In genomic region chr16:47460755-47461597, GRCh38 we compare ENCODE assay signal across 8 cellular contexts. TPM values are rescaled to one million over a fixed set of nuclear protein-coding genes. Genes with fewer than 3 reads are reported as not detected.
DNase-seq lines count a peak whose midpoint lies in the region; ATAC-seq and TF ChIP-seq lines count a peak whose summit lies in the region.

TSS of gene ITFG1 (minus strand) at chr16:47461063. CDS start at chr16:47461045, 18 bp downstream.
TSS of gene PHKB (plus strand) at chr16:47461331. CDS start at chr16:47461351, 20 bp downstream.

- peak within 1 kb of the TSS; percentile 72 to 91 (median 79) for H3K4me3 ChIP-seq in upper lobe of left lung

- ATAC-seq in HG02759 (IDR thresholded peaks at IDR 0.05; ENCODE audit: unreplicated experiment) (peak; percentile 78), left cardiac atrium (peak; percentile 96 to 97), upper lobe of left lung (ENCODE audit: low FRiP score in 2 of 2) (peak; percentile 97 to 98)

- no peaks in the 10 kb centered on the region for H3K9me3 Mint-ChIP-seq in T-helper 1 cell treated with Interleukin-12 subunit alpha and Interleukin-12 subunit beta and Interleukin-4 antibody, amounts not matched to agents 30 μg/mL and 1 μg/mL, for 36 hours

- 1 to 2% methylated on average over 11 to 60 of the region's 82 CpGs for WGBS in upper lobe of left lung, 2 donors

- peak in 1 of 4 donors; percentile 36 for TF ChIP-seq EP300 in upper lobe of left lung (IDR thresholded peaks at IDR 0.05)

- H3K36me3 ChIP-seq in upper lobe of left lung: peaks cover 0 to 15% (median 0%) of the 10 kb centered on the region in 4 donors

- H3K27ac ChIP-seq in upper lobe of left lung: peak within 1 kb of the TSS; percentile 89 to 100 (median 98)

- TF ChIP-seq CTCF in GM13976 (IDR thresholded peaks at IDR 0.05; ENCODE audit: borderline replicate concordance, control extremely low read depth, extremely low read depth, insufficient read depth, missing control alignments) (no peak), upper lobe of left lung (IDR thresholded peaks at IDR 0.05) (peak in 4 of 6 experiments; percentile 11 to 49 (median 39))

- no peaks in the 10 kb centered on the region for H3K27me3 Mint-ChIP-seq in T-helper 1 cell treated with Interleukin-12 subunit alpha and Interleukin-12 subunit beta and Interleukin-4 antibody, amounts not matched to agents 30 μg/mL and 1 μg/mL, for 36 hours (ENCODE audit: low read depth)

- DNase-seq in GM13976 (ENCODE audit: low spot score) (peak; percentile 94), NCI-H128 (lab: John Stamatoyannopoulos, UW; ENCODE audit: unreplicated experiment) (peak; percentile 61), amniotic stem cell (lab: John Stamatoyannopoulos, UW) (peak; percentile 79), left cardiac atrium (peak; percentile 95), posterior vena cava (ENCODE audit: low spot score) (peak; percentile 97), upper lobe of left lung (peak; percentile 94 to 99)

- no peaks in the 10 kb centered on the region for H3K27me3 ChIP-seq in upper lobe of left lung

- peaks cover 34 to 52% (median 37%) of the 10 kb centered on the region in 4 donors for H3K4me1 ChIP-seq in upper lobe of left lung

- no peaks in the 10 kb centered on the region for H3K9me3 ChIP-seq in upper lobe of left lung

- peak in 3 of 4 donors; percentile 64 to 84 (median 72) for TF ChIP-seq POLR2A in upper lobe of left lung (IDR thresholded peaks at IDR 0.05)

- H3K27ac Mint-ChIP-seq in T-helper 1 cell treated with Interleukin-12 subunit alpha and Interleukin-12 subunit beta and Interleukin-4 antibody, amounts not matched to agents 30 μg/mL and 1 μg/mL, for 36 hours: peak within 1 kb of the TSS; percentile 94

- intact Hi-C loops in left cardiac atrium (cut with DNase I) (loop anchor here in 1 of 2 donors (10.0 kb wide), 1 partner anchor 64 kb away; no protein-coding TSS in a partner anchor), posterior vena cava (cut with DNase I) (no loop called here)

- peaks cover 38% of the 10 kb centered on the region for H3K4me1 Mint-ChIP-seq in T-helper 1 cell treated with Interleukin-12 subunit alpha and Interleukin-12 subunit beta and Interleukin-4 antibody, amounts not matched to agents 30 μg/mL and 1 μg/mL, for 36 hours (ENCODE audit: low read depth)

- H3K4me3 Mint-ChIP-seq in T-helper 1 cell treated with Interleukin-12 subunit alpha and Interleukin-12 subunit beta and Interleukin-4 antibody, amounts not matched to agents 30 μg/mL and 1 μg/mL, for 36 hours: peak within 1 kb of the TSS; percentile 92

- H3K36me3 Mint-ChIP-seq in T-helper 1 cell treated with Interleukin-12 subunit alpha and Interleukin-12 subunit beta and Interleukin-4 antibody, amounts not matched to agents 30 μg/mL and 1 μg/mL, for 36 hours (ENCODE audit: low read depth): peaks cover 24% of the 10 kb centered on the region

- in situ Hi-C loops in GM13976 (cut with MboI; ENCODE audit: low sequenced_read_pairs, unreplicated experiment): no loop called here

RNA-seq across cellular contexts. Expression of gene ITFG1, which starts in this region (rescaled TPM):
- total RNA-seq in left cardiac atrium (10 to 100 TPM; 50.2 to 53.2 TPM), posterior vena cava (10 to 100 TPM; 37.6 to 43.7 TPM), upper lobe of left lung (10 to 100 TPM; 23.7 to 58.1 (median 43.6) TPM)

RNA-seq across cellular contexts. Expression of gene PHKB, which starts in this region (rescaled TPM):
- total RNA-seq in left cardiac atrium (10 to 100 TPM; 47.7 to 53.5 TPM), posterior vena cava (10 to 100 TPM; 57.7 to 61.5 TPM), upper lobe of left lung (100 to 1,000 TPM in 2 of 6 donors, 10 to 100 TPM in 4; 63.0 to 135 (median 78.5) TPM)

Comparison
In these comparisons a context has a peak if more than half of its experiments do, and no peak if none do; other contexts are left out.
1. Peak in every context shown above with its lines: DNase-seq, ATAC-seq, H3K4me3 ChIP-seq and H3K27ac ChIP-seq.